In genomic region chr20:25514747-25515340, GRCh38 we compare ENCODE assay signal across 1 cellular context.
TF ChIP-seq lines count a peak whose summit lies in the region.

No MANE protein-coding gene starts in this region.

TF ChIP-seq in HepG2, 621 proteins besides CTCF, POLR2A, EP300 and RAD21 (continued from another document):
- TF ChIP-seq HNF1A (IDR thresholded peaks at IDR 0.05; ENCODE audit: low read depth) (no peak), HNF1A (CRISPR knock-in tag; IDR thresholded peaks at IDR 0.05; ENCODE audit: borderline replicate concordance) (no peak), ZKSCAN1 (IDR thresholded peaks at IDR 0.05; ENCODE audit: low read length) (peak; percentile 79; the same call in 1 of the 2 replicates), TOPORS (CRISPR knock-in tag; IDR thresholded peaks at IDR 0.05) (peak; percentile 91), ZMYM2 (CRISPR knock-in tag; IDR thresholded peaks at IDR 0.05) (peak; percentile 49; the same call in 1 of the 2 replicates), ZNF17 (CRISPR knock-in tag; IDR thresholded peaks at IDR 0.05) (no peak), DDIT3 (CRISPR knock-in tag; IDR thresholded peaks at IDR 0.05) (no peak), AGO2 (optimal IDR thresholded peaks at IDR 0.05; ENCODE audit: low read depth, low read length) (no peak), CBX5 (CRISPR knock-in tag; IDR thresholded peaks at IDR 0.05; ENCODE audit: borderline replicate concordance) (peak; percentile 68; the same call in 1 of the 2 replicates), HOXD1 (CRISPR knock-in tag; IDR thresholded peaks at IDR 0.05) (no peak), ZNF280D (CRISPR knock-in tag; IDR thresholded peaks at IDR 0.05) (peak; percentile 100), EEA1 (CRISPR knock-in tag; IDR thresholded peaks at IDR 0.05; ENCODE audit: borderline replicate concordance) (no peak), ZSCAN5A (CRISPR knock-in tag; IDR thresholded peaks at IDR 0.05; ENCODE audit: borderline replicate concordance) (no peak), MIER3 (CRISPR knock-in tag; IDR thresholded peaks at IDR 0.05; ENCODE audit: borderline replicate concordance) (no peak), ZNF275 (CRISPR knock-in tag; IDR thresholded peaks at IDR 0.05; ENCODE audit: borderline replicate concordance) (no peak), ZNF180 (CRISPR knock-in tag; IDR thresholded peaks at IDR 0.05; ENCODE audit: borderline replicate concordance, low read depth) (no peak), ERF (CRISPR knock-in tag; IDR thresholded peaks at IDR 0.05) (no peak), HNRNPK (IDR thresholded peaks at IDR 0.05; ENCODE audit: low read depth, low read length, poor library complexity, severe bottlenecking) (no peak), ZNF572 (CRISPR knock-in tag; IDR thresholded peaks at IDR 0.05) (0 out of 2 replicates have a peak, but pooled peaks have one; percentile 33), ZNF253 (CRISPR knock-in tag; IDR thresholded peaks at IDR 0.05; ENCODE audit: borderline replicate concordance) (no peak), ZNF737 (CRISPR knock-in tag; IDR thresholded peaks at IDR 0.05; ENCODE audit: borderline replicate concordance) (no peak), CC2D1A (CRISPR knock-in tag; IDR thresholded peaks at IDR 0.05) (no peak), ZMAT5 (CRISPR knock-in tag; IDR thresholded peaks at IDR 0.05; ENCODE audit: borderline replicate concordance, low read depth) (no peak), ZHX2 (IDR thresholded peaks at IDR 0.05; ENCODE audit: low read depth) (no peak), ZHX2 (CRISPR knock-in tag; IDR thresholded peaks at IDR 0.05; ENCODE audit: borderline replicate concordance) (no peak), MED13 (CRISPR knock-in tag; IDR thresholded peaks at IDR 0.05) (no peak), SNAPC5 (CRISPR knock-in tag; IDR thresholded peaks at IDR 0.05; ENCODE audit: borderline replicate concordance) (no peak), ZFP36 (IDR thresholded peaks at IDR 0.05; ENCODE audit: borderline replicate concordance, low read depth, low read length, partially characterized antibody) (peak; percentile 61), SRSF4 (IDR thresholded peaks at IDR 0.05; ENCODE audit: low read depth, low read length, poor library complexity, severe bottlenecking) (no peak), SETDB1 (CRISPR knock-in tag; IDR thresholded peaks at IDR 0.05; ENCODE audit: borderline replicate concordance) (peak; percentile 38; the same call in 1 of the 2 replicates)
